In the genomic region with DNA sequence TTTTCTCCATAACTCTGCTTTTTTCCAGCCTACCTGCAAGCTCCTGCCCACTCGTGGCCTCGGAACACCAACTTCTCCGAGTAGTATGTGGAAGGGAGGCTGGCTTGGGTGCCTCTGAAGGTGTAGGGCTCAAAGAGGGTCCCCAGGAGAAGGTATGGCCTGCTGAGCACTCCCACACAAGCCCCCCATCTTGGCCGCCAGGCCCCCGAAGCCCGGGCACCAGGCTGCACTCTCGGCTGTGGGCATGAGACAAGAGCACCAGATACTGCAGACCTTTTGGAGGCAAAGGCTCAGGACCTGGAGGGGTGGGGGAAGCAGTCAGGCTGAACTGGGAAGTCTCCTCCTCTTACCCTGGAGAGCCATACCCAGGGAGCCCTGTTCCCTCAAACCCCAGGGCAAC, we compare ENCODE assay signal across 9 cellular contexts. TPM values are rescaled to one million over a fixed set of nuclear protein-coding genes. Genes with fewer than 3 reads are reported as not detected.
DNase-seq lines count a peak whose midpoint lies in the region; ATAC-seq and TF ChIP-seq lines count a peak whose summit lies in the region.
"Had no signal": no experiment of that assay in that cellular context is flagged by ENCODE, and none has a peak within 500 bp of the region (broad histone marks: within the 10 kb centered on the region; RNA-seq: fewer than 3 reads in every experiment).

No MANE protein-coding gene starts in this region.

- H3K4me3 Mint-ChIP-seq in Caco-2 (ENCODE audit: unreplicated experiment), result peak overlapping the region; percentile 91
- peak overlapping the region; percentile 87 for H3K4me3 Mint-ChIP-seq in nephron progenitor cell

- H3K27ac ChIP-seq in mammary epithelial cell (ENCODE audit: insufficient read depth, low read depth, low read length), result no peak overlapping the region

- H3K9me3 ChIP-seq in Caco-2 (no peaks in the 10 kb centered on the region), mammary epithelial cell (replicated peaks; ENCODE audit: insufficient read depth, low read length) (no peaks in the 10 kb centered on the region)
- H3K9me3 ChIP-seq: adrenal gland had no signal

- H3K9me3 Mint-ChIP-seq in Caco-2 (ENCODE audit: unreplicated experiment) (no peaks in the 10 kb centered on the region), nephron progenitor cell (no peaks in the 10 kb centered on the region)

- peak overlapping the region; percentile 55 for H3K9ac ChIP-seq in mammary epithelial cell (ENCODE audit: insufficient read depth, low read length)

- dilution Hi-C loops in mammary epithelial cell (cut with HindIII; ENCODE audit: low sequenced_read_pairs), result no loop called here

- H3K4me1 ChIP-seq in Caco-2 (peaks cover 13% of the 10 kb centered on the region), mammary epithelial cell (ENCODE audit: insufficient read depth, low read length) (peaks cover 20% of the 10 kb centered on the region)

- H3K36me3 Mint-ChIP-seq in Caco-2 (ENCODE audit: insufficient read depth, unreplicated experiment) (peaks cover 21% of the 10 kb centered on the region), nephron progenitor cell (ENCODE audit: low read depth) (peaks cover 19% of the 10 kb centered on the region)

- peaks cover 9% of the 10 kb centered on the region for H3K4me1 Mint-ChIP-seq in Caco-2 (ENCODE audit: low read depth, unreplicated experiment)
- peaks cover 36% of the 10 kb centered on the region for H3K4me1 Mint-ChIP-seq in nephron progenitor cell

- no peak for DNase-seq in Caco-2
- DNase-seq in Kasumi-1 (lab: John Stamatoyannopoulos, UW), result peak; percentile 23 to 25
- no peak for DNase-seq in mammary epithelial cell
- DNase-seq in nephron progenitor cell, result no peak
- DNase-seq in cerebellar cortex (ENCODE audit: low spot score), result no peak
- DNase-seq in COLO668 (lab: John Stamatoyannopoulos, UW; ENCODE audit: unreplicated experiment), result no peak

- TF ChIP-seq CTCF in Caco-2 (IDR thresholded peaks at IDR 0.05; ENCODE audit: insufficient read depth in 1 of 2, low read depth in 1 of 2, low read length in 1 of 2, severe bottlenecking in 1 of 2, unreplicated experiment in 1 of 2), result no peak
- TF ChIP-seq CTCF in mammary epithelial cell (conservative IDR thresholded peaks at IDR 0.05 in 1 of 2, IDR thresholded peaks at IDR 0.05 in 1 of 2; ENCODE audit: extremely low read depth in 1 of 2, insufficient read depth in 1 of 2, low read depth in 1 of 2, low read length in 2 of 2), result no peak
- TF ChIP-seq CTCF in nephron progenitor cell (IDR thresholded peaks at IDR 0.05), result no peak

- BruUV-seq in Caco-2 (replicated peaks; lab: Mats Ljungman, UMichigan) (TSS peak; percentile 56), mammary epithelial cell (replicated peaks; lab: Mats Ljungman, UMichigan) (no TSS peak)

- intact Hi-C loops in Caco-2 (cut with micrococcal nuclease; ENCODE audit: unreplicated experiment) (no loop called here), mammary epithelial cell (cut with micrococcal nuclease) (no loop called here)

- POLR2A ChIA-PET in Caco-2 (lab: Charles Lee), result interaction anchor here (3.5 kb wide), 1 partner anchor 19 kb away, joined by 38 read pairs; a partner anchor contains a TSS

- H3K4me3 ChIP-seq in Caco-2 (ENCODE audit: low read depth, low read length), result peak overlapping the region; percentile 71
- H3K4me3 ChIP-seq in mammary epithelial cell (replicated peaks in 1 of 3; ENCODE audit: insufficient read depth in 1 of 3, low read depth in 2 of 3, low read length in 3 of 3), result peak overlapping the region; percentile 58 to 67 (median 61)

- H3K4me2 ChIP-seq in mammary epithelial cell (ENCODE audit: insufficient read depth, low read depth, low read length), result peak overlapping the region; percentile 97

- peak overlapping the region; percentile 87 for H3K27ac Mint-ChIP-seq in Caco-2 (ENCODE audit: unreplicated experiment)
- H3K27ac Mint-ChIP-seq in nephron progenitor cell, result no peak overlapping the region

- CTCF ChIA-PET in Caco-2 (lab: Charles Lee) (interaction anchor here (2.4 kb wide), 1 partner anchor 19 kb away, joined by 20 read pairs; a partner anchor contains a TSS), mammary epithelial cell (lab: Charles Lee; ENCODE audit: low non-redundant PET) (no interaction called here)

- H4K20me1 ChIP-seq in mammary epithelial cell (ENCODE audit: insufficient read depth, low read length), result no peaks in the 10 kb centered on the region

- no peak overlapping the region for H2AFZ ChIP-seq in mammary epithelial cell (ENCODE audit: low read depth, low read length)

- peaks cover 26% of the 10 kb centered on the region for H3K79me2 ChIP-seq in mammary epithelial cell (ENCODE audit: insufficient read depth, low read length)

- in situ Hi-C loops in mammary epithelial cell (cut with MboI; ENCODE audit: low sequenced_read_pairs in 2 of 2), result no loop called here

- ATAC-seq in GM19463 (IDR thresholded peaks at IDR 0.05; ENCODE audit: unreplicated experiment), result no peak
- no peak for ATAC-seq in GM19395 (IDR thresholded peaks at IDR 0.05; ENCODE audit: unreplicated experiment)

- H3K27me3 Mint-ChIP-seq in Caco-2 (ENCODE audit: insufficient read depth, unreplicated experiment) (no peaks in the 10 kb centered on the region), nephron progenitor cell (ENCODE audit: low read depth, poor library complexity) (peaks cover 20% of the 10 kb centered on the region)

- WGBS in mammary epithelial cell (ENCODE audit: low coverage, missing lambda C conversion rate), result 96% methylated on average over 6 of the region's 7 CpGs

- no peaks in the 10 kb centered on the region for H3K27me3 ChIP-seq in Caco-2 (replicated peaks; ENCODE audit: control insufficient read depth, insufficient read depth, low read length)
- H3K27me3 ChIP-seq in mammary epithelial cell (ENCODE audit: insufficient read depth, low read length), result no peaks in the 10 kb centered on the region
- H3K27me3 ChIP-seq: adrenal gland had no signal

- H3K36me3 ChIP-seq in Caco-2 (ENCODE audit: control insufficient read depth, insufficient read depth, low read length) (no peaks in the 10 kb centered on the region; the same call in 1 of the 2 replicates), mammary epithelial cell (ENCODE audit: insufficient read depth, low read length) (peaks cover 12% of the 10 kb centered on the region)

RNA-seq across cellular contexts. Expression of a gene that starts 1.7 kb away (rescaled TPM):
- total RNA-seq in Caco-2 (2022) (48.5 and 58.4 TPM in 2 replicates), mammary epithelial cell (10 to 100 TPM in 1 of 2 donors, 1 to 10 TPM in 1; 9.0 to 39.9 TPM)
- 27.9 TPM for polyA plus RNA-seq in mammary epithelial cell
- polyA minus RNA-seq in mammary epithelial cell, result 21.7 TPM

RNA-seq across cellular contexts. Expression of a gene that starts 19.2 kb away (rescaled TPM):
- total RNA-seq in Caco-2 (2022) (27.3 and 29.1 TPM in 2 replicates), mammary epithelial cell (10 to 100 TPM; 20.5 to 22.5 TPM)
- polyA plus RNA-seq in mammary epithelial cell, result 21.6 TPM
- 27.4 TPM for polyA minus RNA-seq in mammary epithelial cell

RNA-seq across cellular contexts. Expression of a gene that starts 31.5 kb away (rescaled TPM):
- total RNA-seq in Caco-2 (2022) (21.3 and 22.4 TPM in 2 replicates), mammary epithelial cell (10 to 100 TPM; 22.3 to 30.3 TPM)
- polyA plus RNA-seq in mammary epithelial cell, result 19.8 TPM
- 38.7 TPM for polyA minus RNA-seq in mammary epithelial cell

RNA-seq across cellular contexts. Expression of a gene that starts 48.8 kb away (rescaled TPM):
- total RNA-seq in Caco-2 (2022) (6.7 and 7.0 TPM in 2 replicates), mammary epithelial cell (1 to 10 TPM; 3.8 to 4.2 TPM)
- 3.9 TPM for polyA plus RNA-seq in mammary epithelial cell
- polyA minus RNA-seq in mammary epithelial cell, result not detected

Comparison
In these comparisons a context has a peak if more than half of its experiments do, and no peak if none do; other contexts are left out.
1. DNase-seq: peak in Kasumi-1 (2 of 2); none in Caco-2 (0 of 2), mammary epithelial cell (single experiment), nephron progenitor cell (single experiment), cerebellar cortex (single experiment) and COLO668 (single experiment).